Comparison of ENCODE assay signal across 9 cellular contexts in the genomic region with DNA sequence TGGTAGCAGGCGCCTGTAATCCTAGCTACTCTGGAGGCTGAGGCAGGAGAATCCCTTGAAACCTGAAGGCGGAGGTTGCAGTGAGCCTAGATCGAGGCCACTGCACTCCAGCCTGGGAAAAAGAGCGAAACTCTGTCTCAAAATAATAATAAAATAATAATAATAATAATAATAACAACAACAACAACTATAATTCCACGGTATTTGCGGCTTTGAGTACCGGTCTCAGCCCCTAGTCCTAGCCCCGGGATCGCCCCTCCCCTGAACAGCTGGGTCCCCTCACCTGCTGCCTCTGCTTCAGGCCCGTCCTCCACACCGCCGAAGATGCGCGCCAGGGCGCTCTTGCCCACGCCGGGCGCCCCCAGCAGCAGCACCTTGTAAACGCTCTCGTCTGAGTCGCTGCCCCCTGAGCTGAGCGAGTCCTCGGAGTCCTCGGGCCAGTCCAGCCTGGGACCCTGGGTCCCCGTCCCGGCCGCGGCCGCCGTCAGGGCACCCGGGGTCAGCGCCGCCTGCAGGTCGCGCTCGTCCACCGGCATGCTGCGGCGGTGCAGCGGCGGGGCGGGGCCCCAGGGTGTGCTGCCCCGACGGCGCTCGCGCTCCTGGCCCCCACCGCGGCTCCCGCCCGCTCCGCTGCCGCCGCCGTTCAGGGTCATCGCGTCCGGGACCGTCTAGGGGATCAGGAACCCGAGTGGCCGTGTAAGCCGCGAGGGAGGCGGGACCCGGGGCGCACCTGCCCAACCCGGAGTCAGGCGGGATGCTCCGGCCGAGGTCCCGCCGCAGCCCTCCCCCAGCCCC. TPM values are rescaled to one million over a fixed set of nuclear protein-coding genes. Genes with fewer than 3 reads are reported as not detected.
DNase-seq lines count a peak whose midpoint lies in the region; ATAC-seq, FAIRE-seq and TF ChIP-seq lines count a peak whose summit lies in the region.
"Had no signal": no experiment of that assay in that cellular context is flagged by ENCODE, and none has a peak within 500 bp of the region (broad histone marks: within the 10 kb centered on the region; RNA-seq: fewer than 3 reads in every experiment).

No MANE protein-coding gene starts in this region.

- H3K36me3 ChIP-seq in CD8-positive, alpha-beta T cell (ENCODE audit: insufficient read depth, low read length): no peaks in the 10 kb centered on the region
- H3K36me3 ChIP-seq in pancreas: no peaks in the 10 kb centered on the region

- peak overlapping the region; percentile 50 for H3K4me3 Mint-ChIP-seq in CD8-positive, alpha-beta T cell
- peak overlapping the region; percentile 42 for H3K4me3 Mint-ChIP-seq in activated T-cell treated with anti-CD3 and anti-CD28 coated beads, Interleukin-2, amount 50 U/mL, for 4 hours

- POLR2A ChIA-PET in CD8-positive, alpha-beta T cell (lab: Charles Lee): no interaction called here

- peaks cover 10% of the 10 kb centered on the region for H3K4me1 Mint-ChIP-seq in CD8-positive, alpha-beta T cell (ENCODE audit: low read depth)
- peaks cover 6% of the 10 kb centered on the region for H3K4me1 Mint-ChIP-seq in activated T-cell treated with anti-CD3 and anti-CD28 coated beads, Interleukin-2, amount 50 U/mL, for 4 hours (ENCODE audit: low read depth)

- H3K9me3 ChIP-seq in CD8-positive, alpha-beta T cell (ENCODE audit: low read length): no peaks in the 10 kb centered on the region
- H3K9me3 ChIP-seq in pancreas: no peaks in the 10 kb centered on the region

- H3K9me3 Mint-ChIP-seq in CD8-positive, alpha-beta T cell: no peaks in the 10 kb centered on the region
- no peaks in the 10 kb centered on the region for H3K9me3 Mint-ChIP-seq in activated T-cell treated with anti-CD3 and anti-CD28 coated beads, Interleukin-2, amount 50 U/mL, for 4 hours

- H3K4me3 ChIP-seq in CD8-positive, alpha-beta T cell (ENCODE audit: low read depth, low read length): no peak overlapping the region
- H3K4me3 ChIP-seq in fibroblast of the aortic adventitia (ENCODE audit: low read depth, low read length) (peak overlapping the region; percentile 58), pancreas (peak overlapping the region in 2 of 4 donors; percentile 4 to 38)

- H3K27me3 Mint-ChIP-seq in CD8-positive, alpha-beta T cell (ENCODE audit: low read depth): peaks cover 30% of the 10 kb centered on the region
- peaks cover 35% of the 10 kb centered on the region for H3K27me3 Mint-ChIP-seq in activated T-cell treated with anti-CD3 and anti-CD28 coated beads, Interleukin-2, amount 50 U/mL, for 4 hours (ENCODE audit: low read depth)

- intact Hi-C loops in CD8-positive, alpha-beta T cell (cut with DNase I, micrococcal nuclease): loop anchor here in 1 of 2 experiments (2.0 kb wide), 1 partner anchor 30 kb away; no protein-coding TSS in a partner anchor
- intact Hi-C loops in pancreas (cut with DNase I): no loop called here

- TF ChIP-seq CTCF in CD8-positive, alpha-beta T cell (IDR thresholded peaks at IDR 0.05): no peak
- peak; percentile 8 for TF ChIP-seq CTCF in fibroblast of the aortic adventitia (IDR thresholded peaks at IDR 0.05; ENCODE audit: insufficient read depth, low read length)
- TF ChIP-seq CTCF in pancreas (IDR thresholded peaks at IDR 0.05): no peak

- no peak for FAIRE-seq in pancreas (lab: Jason Lieb, UNC)

- no peak overlapping the region for H3K27ac ChIP-seq in CD8-positive, alpha-beta T cell (ENCODE audit: low read depth, low read length)
- H3K27ac ChIP-seq in pancreas: no peak overlapping the region

- H3K27me3 ChIP-seq in CD8-positive, alpha-beta T cell (ENCODE audit: insufficient read depth, low read length): peaks cover 5% of the 10 kb centered on the region
- no peaks in the 10 kb centered on the region for H3K27me3 ChIP-seq in pancreas

- CTCF ChIA-PET in CD8-positive, alpha-beta T cell (lab: Charles Lee): interaction anchor here (1.1 kb wide), 1 partner anchor 52 kb away, joined by 3 read pairs; no protein-coding TSS in a partner anchor

- peak in 3 of 7 experiments; percentile 22 to 54 (median 38) for DNase-seq in CD8-positive, alpha-beta T cell
- peak; percentile 15 for DNase-seq in activated T-cell treated with anti-CD3 and anti-CD28 coated beads, Interleukin-2, amount 50 U/mL, for 4 hours
- DNase-seq in fibroblast of the aortic adventitia (ENCODE audit: low read depth) (no peak), pancreas (peak in 2 of 6 donors; percentile 59 to 74), NCI-H510A treated with DMSO at 0.1 percent for 48 hours (lab: John Stamatoyannopoulos, UW) (no peak), NCI-H510A (lab: John Stamatoyannopoulos, UW) (no peak)
- DNase-seq in effector CD8-positive, alpha-beta T cell (lab: John Stamatoyannopoulos, UW): no peak

- H3K27ac Mint-ChIP-seq in CD8-positive, alpha-beta T cell: no peak overlapping the region

- 9% methylated on average over 61 to 72 of the region's 72 CpGs for WGBS in pancreas, 2 donors

- peaks cover 3% of the 10 kb centered on the region for H3K36me3 Mint-ChIP-seq in CD8-positive, alpha-beta T cell
- H3K36me3 Mint-ChIP-seq in activated T-cell treated with anti-CD3 and anti-CD28 coated beads, Interleukin-2, amount 50 U/mL, for 4 hours (ENCODE audit: insufficient read depth): no peaks in the 10 kb centered on the region

- no peaks in the 10 kb centered on the region for H3K4me1 ChIP-seq in CD8-positive, alpha-beta T cell (ENCODE audit: insufficient read depth, low read length)
- H3K4me1 ChIP-seq in pancreas: no peaks in the 10 kb centered on the region

- peak; percentile 78 for ATAC-seq in CD8-positive, alpha-beta T cell
- ATAC-seq in HG03108 (IDR thresholded peaks at IDR 0.05; ENCODE audit: unreplicated experiment) (peak; percentile 41), pancreas (peak; percentile 49 to 75 (median 57))
- ATAC-seq in activated T-cell treated with anti-CD3 and anti-CD28 coated beads, Interleukin-2, amount 50 U/mL, for 4 hours: peak; percentile 87 to 89

RNA-seq across cellular contexts. Expression of gene RRAD, which starts 0.6 kb away (rescaled TPM):
- under 1 TPM; 0.67 to 0.76 TPM for total RNA-seq in CD8-positive, alpha-beta T cell
- under 1 TPM; 0.15 to 0.50 (median 0.38) TPM for total RNA-seq in activated T-cell treated with anti-CD3 and anti-CD28 coated beads, Interleukin-2, amount 50 U/mL, for 4 hours
- 0.72 and 3.8 TPM in 2 replicates for total RNA-seq in fibroblast of the aortic adventitia (ENCODE audit: low replicate concordance)
- 1 to 10 TPM in 1 of 6 donors, under 1 TPM in 5; 0.20 to 2.7 (median 0.53) TPM for total RNA-seq in pancreas
- polyA plus RNA-seq in pancreas: 1 to 10 TPM; 2.7 to 2.9 TPM

RNA-seq across cellular contexts. Expression of gene CDH16, which starts 6.0 kb away (rescaled TPM):
- not detected for total RNA-seq in CD8-positive, alpha-beta T cell
- not detected for total RNA-seq in activated T-cell treated with anti-CD3 and anti-CD28 coated beads, Interleukin-2, amount 50 U/mL, for 4 hours
- total RNA-seq in fibroblast of the aortic adventitia (ENCODE audit: low replicate concordance) (not detected in 2 replicates), pancreas (not detected)
- polyA plus RNA-seq in pancreas: not detected
- total RNA-seq: pulmonary artery endothelial cell had no signal

RNA-seq across cellular contexts. Expression of gene CIAO2B, which starts 9.5 kb away (rescaled TPM):
- total RNA-seq in CD8-positive, alpha-beta T cell: 10 to 100 TPM; 55.0 to 58.2 TPM
- 100 to 1,000 TPM; 201 to 220 (median 212) TPM for total RNA-seq in activated T-cell treated with anti-CD3 and anti-CD28 coated beads, Interleukin-2, amount 50 U/mL, for 4 hours
- total RNA-seq in fibroblast of the aortic adventitia (ENCODE audit: low replicate concordance) (12.8 and 109 TPM in 2 replicates), pancreas (10 to 100 TPM; 14.8 to 31.5 (median 22.0) TPM)
- polyA plus RNA-seq in pancreas: 10 to 100 TPM; 73.7 to 86.9 TPM

RNA-seq across cellular contexts. Expression of gene CES2, which starts 10.6 kb away (rescaled TPM):
- total RNA-seq in CD8-positive, alpha-beta T cell: 10 to 100 TPM; 62.9 to 67.0 TPM
- total RNA-seq in activated T-cell treated with anti-CD3 and anti-CD28 coated beads, Interleukin-2, amount 50 U/mL, for 4 hours: 10 to 100 TPM; 22.6 to 25.3 (median 24.3) TPM
- total RNA-seq in fibroblast of the aortic adventitia (ENCODE audit: low replicate concordance) (28.3 and 37.6 TPM in 2 replicates), pancreas (10 to 100 TPM; 14.3 to 23.1 (median 17.3) TPM)
- 10 to 100 TPM; 14.9 to 18.6 TPM for polyA plus RNA-seq in pancreas

RNA-seq across cellular contexts. Expression of gene CES3, which starts 36.3 kb away (rescaled TPM):
- 1 to 10 TPM in 1 of 2 experiments, under 1 TPM in 1; 0.71 to 1.2 TPM for total RNA-seq in CD8-positive, alpha-beta T cell
- total RNA-seq in activated T-cell treated with anti-CD3 and anti-CD28 coated beads, Interleukin-2, amount 50 U/mL, for 4 hours: under 1 TPM in 2 of 3 donors, not detected in 1; 0.10 to 0.30 TPM
- total RNA-seq in fibroblast of the aortic adventitia (ENCODE audit: low replicate concordance) (0.54 TPM in 1 of 2 replicates, not detected in the other), pancreas (1 to 10 TPM; 1.9 to 6.2 (median 4.6) TPM)
- polyA plus RNA-seq in pancreas: 1 to 10 TPM; 4.6 to 7.3 TPM
- total RNA-seq: pulmonary artery endothelial cell had no signal
